9 cellular contexts compared by ENCODE assay signal in genomic region chr3:149339931-149340309, GRCh38. TPM values are rescaled to one million over a fixed set of nuclear protein-coding genes. Genes with fewer than 3 reads are reported as not detected.
DNase-seq lines count a peak whose midpoint lies in the region; ATAC-seq lines count a peak whose summit lies in the region.
"Had no signal": no experiment of that assay in that cellular context is flagged by ENCODE, and none has a peak within 500 bp of the region (broad histone marks: within the 10 kb centered on the region; RNA-seq: fewer than 3 reads in every experiment).

No MANE protein-coding gene starts in this region.

- ATAC-seq in Right ventricle myocardium inferior = peak; percentile 90
- ATAC-seq in activated CD4-positive, CD25-positive, alpha-beta regulatory T cell treated with anti-CD3 and anti-CD28 coated beads, Interleukin-2, amount 50 U/mL, for 24 hours = no peak
- no peak for ATAC-seq in stimulated activated naive B cell treated with anti-CD40 and anti-IgM and Interleukin-4, amounts not matched to agents 10 μg/mL and 1 μg/mL and 100 μg/mL, for 72 hours (replicated peaks)

- H3K9me3 Mint-ChIP-seq in stimulated activated naive B cell treated with anti-CD40 and anti-IgM and Interleukin-4, amounts not matched to agents 10 μg/mL and 1 μg/mL and 100 μg/mL, for 72 hours = no peaks in the 10 kb centered on the region

- no peak overlapping the region for H3K4me3 ChIP-seq in rectal smooth muscle tissue (ENCODE audit: low read length)

- H3K4me3 Mint-ChIP-seq in stimulated activated naive B cell treated with anti-CD40 and anti-IgM and Interleukin-4, amounts not matched to agents 10 μg/mL and 1 μg/mL and 100 μg/mL, for 72 hours = no peak overlapping the region
- H3K4me3 Mint-ChIP-seq: CD4-positive, CD25-positive, alpha-beta regulatory T cell had no signal

- peak; percentile 17 to 94 (median 82) for DNase-seq in NCI-H1417 (lab: John Stamatoyannopoulos, UW)
- no peak for DNase-seq in NCI-H1417 treated with DMSO at 0.1 percent for 48 hours (lab: John Stamatoyannopoulos, UW)
- peak; percentile 95 to 99 for DNase-seq in SW 1271 (lab: John Stamatoyannopoulos, UW)
- peak; percentile 81 for DNase-seq in Right ventricle myocardium inferior (ENCODE audit: missing footprints)
- DNase-seq in stimulated activated naive B cell treated with anti-CD40 and anti-IgM and Interleukin-4, amounts not matched to agents 10 μg/mL and 1 μg/mL and 100 μg/mL, for 72 hours = no peak
- DNase-seq in stimulated activated CD4-positive, alpha-beta T cell treated with anti-CD3 and anti-CD28 coated beads, Interleukin-4, amount 100 ng/mL, for 1 hour = no peak
- DNase-seq: CD4-positive, CD25-positive, alpha-beta regulatory T cell had no signal

- no peak overlapping the region for H3K27ac Mint-ChIP-seq in stimulated activated naive B cell treated with anti-CD40 and anti-IgM and Interleukin-4, amounts not matched to agents 10 μg/mL and 1 μg/mL and 100 μg/mL, for 72 hours
- H3K27ac Mint-ChIP-seq: CD4-positive, CD25-positive, alpha-beta regulatory T cell had no signal

- no peak overlapping the region for H3K9ac ChIP-seq in rectal smooth muscle tissue (ENCODE audit: low read length)

- H3K27me3 Mint-ChIP-seq in stimulated activated naive B cell treated with anti-CD40 and anti-IgM and Interleukin-4, amounts not matched to agents 10 μg/mL and 1 μg/mL and 100 μg/mL, for 72 hours = peaks cover 16 to 17% of the 10 kb centered on the region in 2 donors

- H3K27ac ChIP-seq in rectal smooth muscle tissue (ENCODE audit: low read depth, low read length) = peak overlapping the region; percentile 42

- no peaks in the 10 kb centered on the region for H3K36me3 ChIP-seq in rectal smooth muscle tissue (ENCODE audit: control insufficient read depth, insufficient read depth, low read length)

- no peaks in the 10 kb centered on the region for H3K4me1 Mint-ChIP-seq in stimulated activated naive B cell treated with anti-CD40 and anti-IgM and Interleukin-4, amounts not matched to agents 10 μg/mL and 1 μg/mL and 100 μg/mL, for 72 hours
- H3K4me1 Mint-ChIP-seq: CD4-positive, CD25-positive, alpha-beta regulatory T cell had no signal

- intact Hi-C loops in Right ventricle myocardium inferior (cut with DNase I) = loop anchor here (5.0 kb wide), 1 partner anchor 37 kb away; the partner anchor contains the start of gene TM4SF1

- no peaks in the 10 kb centered on the region for H3K36me3 Mint-ChIP-seq in stimulated activated naive B cell treated with anti-CD40 and anti-IgM and Interleukin-4, amounts not matched to agents 10 μg/mL and 1 μg/mL and 100 μg/mL, for 72 hours
- H3K36me3 Mint-ChIP-seq: CD4-positive, CD25-positive, alpha-beta regulatory T cell had no signal

- H3K4me1 ChIP-seq in rectal smooth muscle tissue (ENCODE audit: control insufficient read depth, insufficient read depth, low read length) = no peaks in the 10 kb centered on the region

- H3K27me3 ChIP-seq in rectal smooth muscle tissue (ENCODE audit: control insufficient read depth, insufficient read depth, low read length) = no peaks in the 10 kb centered on the region

RNA-seq across cellular contexts. Expression of gene TM4SF18, which starts 6.5 kb away (rescaled TPM):
- total RNA-seq in Right ventricle myocardium inferior = 15.8 TPM
- total RNA-seq: CD4-positive, CD25-positive, alpha-beta regulatory T cell had no signal

RNA-seq across cellular contexts. Expression of gene TM4SF1, which starts 37.5 kb away (rescaled TPM):
- 124 TPM for total RNA-seq in Right ventricle myocardium inferior

Comparison
In these comparisons a context has a peak if more than half of its experiments do, and no peak if none do; other contexts are left out.
1. DNase-seq: peak in NCI-H1417 (3 of 3), SW 1271 (2 of 2) and Right ventricle myocardium inferior (single experiment); none in NCI-H1417 treated with DMSO at 0.1 percent for 48 hours (single experiment), stimulated activated naive B cell treated with anti-CD40 and anti-IgM and Interleukin-4, amounts not matched to agents 10 μg/mL and 1 μg/mL and 100 μg/mL, for 72 hours (single experiment) and stimulated activated CD4-positive, alpha-beta T cell treated with anti-CD3 and anti-CD28 coated beads, Interleukin-4, amount 100 ng/mL, for 1 hour (single experiment).